ENCODE assay signal across 25 cellular contexts in the genomic region with DNA sequence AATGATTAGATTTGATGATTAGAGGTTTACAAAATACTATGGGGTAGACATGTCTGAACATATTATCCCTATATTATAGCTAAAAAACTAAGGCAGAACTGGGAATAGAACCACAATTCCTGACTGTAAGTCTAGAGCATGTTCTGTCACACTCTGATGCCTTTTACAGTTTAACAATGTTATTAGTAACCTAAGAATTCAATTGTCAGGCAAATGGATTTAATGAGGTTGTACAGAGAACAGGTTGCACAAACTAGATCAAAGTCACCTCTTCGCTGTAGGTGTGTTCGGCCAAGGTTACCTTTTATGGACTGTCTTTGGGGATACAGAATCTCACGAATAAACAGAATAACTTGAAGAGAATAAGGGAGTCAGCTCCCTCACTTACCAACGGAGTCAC. TPM values are rescaled to one million over a fixed set of nuclear protein-coding genes. Genes with fewer than 3 reads are reported as not detected.
"Had no signal": no experiment of that assay in that cellular context is flagged by ENCODE, and none has a peak within 500 bp of the region (broad histone marks: within the 10 kb centered on the region; RNA-seq: fewer than 3 reads in every experiment).

No MANE protein-coding gene starts in this region.

- H3K4me1 ChIP-seq: neural progenitor cell, prostate gland, spleen, tibial nerve, upper lobe of left lung, vagina had no signal

- H3K9me3 ChIP-seq: ovary, prostate gland, right lobe of liver, spleen, thoracic aorta, thyroid gland, tibial nerve, upper lobe of left lung, vagina had no signal

- DNase-seq: naive thymus-derived CD4-positive, alpha-beta T cell; natural killer cell; occipital lobe; ovary; right cardiac atrium; right lobe of liver; spleen; stimulated activated CD4-positive, alpha-beta T cell treated with anti-CD3 and anti-CD28 coated beads, Interleukin-12 subunit alpha, Interleukin-12 subunit beta, amount 100 ng/mL, for 4 hours; stimulated activated CD4-positive, alpha-beta T cell treated with anti-CD3 and anti-CD28 coated beads, Interleukin-1b, Interleukin-23, amount 100 ng/mL, for 48 hours; stimulated activated CD4-positive, alpha-beta T cell treated with anti-CD3 and anti-CD28 coated beads, Interleukin-4, amount 100 ng/mL, for 1 hour; stimulated activated CD4-positive, alpha-beta T cell treated with anti-CD3 and anti-CD28 coated beads, Interleukin-4, amount 100 ng/mL, for 4 hours; stimulated activated CD8-positive, alpha-beta memory T cell treated with anti-CD3 and anti-CD28 coated beads, Interleukin-4, amount 100 ng/mL, for 48 hours; stimulated activated naive CD4-positive, alpha-beta T cell; stimulated activated naive CD8-positive, alpha-beta T cell treated with anti-CD3 and anti-CD28 coated beads, Interleukin-15, amount 100 ng/mL, for 72 hours; stimulated activated naive CD8-positive, alpha-beta T cell treated with anti-CD3 and anti-CD28 coated beads, Interleukin-15, Interleukin-2, amounts not matched to agents 100 U/mL and 50 U/mL, for 24 hours; thyroid gland; trophoblast cell; upper lobe of left lung had no signal

- H3K27me3 ChIP-seq: ovary, right lobe of liver, thyroid gland, tibial nerve, upper lobe of left lung, vagina had no signal

- H3K4me3 ChIP-seq: neural progenitor cell, ovary, prostate gland, right lobe of liver, skin epidermis, smooth muscle cell, spleen, thoracic aorta, thyroid gland, tibial nerve, upper lobe of left lung, vagina had no signal

- H3K36me3 ChIP-seq: neural progenitor cell, ovary, prostate gland, right lobe of liver, spleen, thoracic aorta, thyroid gland, tibial nerve, upper lobe of left lung, vagina had no signal

- H3K27ac ChIP-seq: neural progenitor cell, ovary, prostate gland, right lobe of liver, skin epidermis, spleen, thoracic aorta, tibial nerve, upper lobe of left lung, vagina had no signal

RNA-seq across cellular contexts. Expression of a gene that starts 8.5 kb away (rescaled TPM):
- total RNA-seq: naive thymus-derived CD4-positive, alpha-beta T cell; natural killer cell had no signal
- polyA plus RNA-seq: naive thymus-derived CD4-positive, alpha-beta T cell; smooth muscle cell had no signal
